1 cellular context compared by ENCODE assay signal in the genomic region with DNA sequence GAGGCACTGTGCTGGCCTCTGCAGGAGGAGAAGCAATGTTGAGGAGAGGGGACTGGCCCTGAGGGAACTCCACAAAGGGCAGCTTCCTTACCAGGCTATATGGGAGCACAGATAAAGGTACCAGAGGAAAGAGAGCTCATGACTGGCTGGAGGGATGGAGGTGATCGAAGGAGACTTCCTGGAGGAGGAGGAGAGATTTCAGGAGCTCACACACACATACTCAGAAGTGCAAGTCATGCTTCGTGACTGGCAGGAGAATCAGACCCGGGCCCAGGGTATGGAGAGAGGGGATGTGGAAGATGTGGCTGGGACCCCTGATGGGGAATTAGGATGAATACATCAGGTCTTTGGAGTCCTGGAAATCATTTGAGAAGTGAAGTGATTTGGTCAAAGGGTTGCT.
A peak's percentile ranks its signal among the peaks of the same experiment; 100 is the strongest.
TF ChIP-seq lines count a peak whose summit lies in the region.

No MANE protein-coding gene starts in this region.

TF ChIP-seq in K562, 482 proteins besides CTCF, POLR2A, EP300 and RAD21 (continued from another document):
- TF ChIP-seq, protein P1, sequence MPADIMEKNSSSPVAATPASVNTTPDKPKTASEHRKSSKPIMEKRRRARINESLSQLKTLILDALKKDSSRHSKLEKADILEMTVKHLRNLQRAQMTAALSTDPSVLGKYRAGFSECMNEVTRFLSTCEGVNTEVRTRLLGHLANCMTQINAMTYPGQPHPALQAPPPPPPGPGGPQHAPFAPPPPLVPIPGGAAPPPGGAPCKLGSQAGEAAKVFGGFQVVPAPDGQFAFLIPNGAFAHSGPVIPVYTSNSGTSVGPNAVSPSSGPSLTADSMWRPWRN (IDR thresholded peaks at IDR 0.05; ENCODE audit: low read depth), result no peak
- TF ChIP-seq POLR3A (IDR thresholded peaks at IDR 0.05; ENCODE audit: borderline replicate concordance, extremely low read depth, insufficient read depth, insufficient read length), result no peak
- peak; percentile 70; the same call in 1 of the 2 replicates for TF ChIP-seq C11orf30 (IDR thresholded peaks at IDR 0.05; ENCODE audit: low read depth)
- TF ChIP-seq NFE2 (IDR thresholded peaks at IDR 0.05; ENCODE audit: low read depth), result peak; percentile 71
- peak; percentile 85 for TF ChIP-seq MAFG (tag; conservative IDR thresholded peaks at IDR 0.05)
- TF ChIP-seq HDAC1 (IDR thresholded peaks at IDR 0.05), result peak in 1 of 2 experiments; percentile 29; a peak in 1 of 4 replicates
- peak; percentile 96 for TF ChIP-seq ZFP36 (IDR thresholded peaks at IDR 0.05; ENCODE audit: low read depth, low read length, partially characterized antibody)
- peak; percentile 4; the same call in 1 of the 2 replicates for TF ChIP-seq CBFA2T3 (IDR thresholded peaks at IDR 0.05)
- TF ChIP-seq, protein P2, sequence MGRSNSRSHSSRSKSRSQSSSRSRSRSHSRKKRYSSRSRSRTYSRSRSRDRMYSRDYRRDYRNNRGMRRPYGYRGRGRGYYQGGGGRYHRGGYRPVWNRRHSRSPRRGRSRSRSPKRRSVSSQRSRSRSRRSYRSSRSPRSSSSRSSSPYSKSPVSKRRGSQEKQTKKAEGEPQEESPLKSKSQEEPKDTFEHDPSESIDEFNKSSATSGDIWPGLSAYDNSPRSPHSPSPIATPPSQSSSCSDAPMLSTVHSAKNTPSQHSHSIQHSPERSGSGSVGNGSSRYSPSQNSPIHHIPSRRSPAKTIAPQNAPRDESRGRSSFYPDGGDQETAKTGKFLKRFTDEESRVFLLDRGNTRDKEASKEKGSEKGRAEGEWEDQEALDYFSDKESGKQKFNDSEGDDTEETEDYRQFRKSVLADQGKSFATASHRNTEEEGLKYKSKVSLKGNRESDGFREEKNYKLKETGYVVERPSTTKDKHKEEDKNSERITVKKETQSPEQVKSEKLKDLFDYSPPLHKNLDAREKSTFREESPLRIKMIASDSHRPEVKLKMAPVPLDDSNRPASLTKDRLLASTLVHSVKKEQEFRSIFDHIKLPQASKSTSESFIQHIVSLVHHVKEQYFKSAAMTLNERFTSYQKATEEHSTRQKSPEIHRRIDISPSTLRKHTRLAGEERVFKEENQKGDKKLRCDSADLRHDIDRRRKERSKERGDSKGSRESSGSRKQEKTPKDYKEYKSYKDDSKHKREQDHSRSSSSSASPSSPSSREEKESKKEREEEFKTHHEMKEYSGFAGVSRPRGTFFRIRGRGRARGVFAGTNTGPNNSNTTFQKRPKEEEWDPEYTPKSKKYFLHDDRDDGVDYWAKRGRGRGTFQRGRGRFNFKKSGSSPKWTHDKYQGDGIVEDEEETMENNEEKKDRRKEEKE (IDR thresholded peaks at IDR 0.05; ENCODE audit: borderline replicate concordance in 1 of 2, control insufficient read depth in 1 of 2, low read depth in 2 of 2, low read length in 1 of 2), result no peak
- TF ChIP-seq, protein P3, sequence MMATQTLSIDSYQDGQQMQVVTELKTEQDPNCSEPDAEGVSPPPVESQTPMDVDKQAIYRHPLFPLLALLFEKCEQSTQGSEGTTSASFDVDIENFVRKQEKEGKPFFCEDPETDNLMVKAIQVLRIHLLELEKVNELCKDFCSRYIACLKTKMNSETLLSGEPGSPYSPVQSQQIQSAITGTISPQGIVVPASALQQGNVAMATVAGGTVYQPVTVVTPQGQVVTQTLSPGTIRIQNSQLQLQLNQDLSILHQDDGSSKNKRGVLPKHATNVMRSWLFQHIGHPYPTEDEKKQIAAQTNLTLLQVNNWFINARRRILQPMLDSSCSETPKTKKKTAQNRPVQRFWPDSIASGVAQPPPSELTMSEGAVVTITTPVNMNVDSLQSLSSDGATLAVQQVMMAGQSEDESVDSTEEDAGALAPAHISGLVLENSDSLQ (IDR thresholded peaks at IDR 0.05), result peak; percentile 40; the same call in 1 of the 2 replicates
- no peak for TF ChIP-seq VEZF1 (CRISPR knock-in tag; IDR thresholded peaks at IDR 0.05)
- TF ChIP-seq ZNF316 (IDR thresholded peaks at IDR 0.05), result peak; percentile 83
- TF ChIP-seq, protein P4, sequence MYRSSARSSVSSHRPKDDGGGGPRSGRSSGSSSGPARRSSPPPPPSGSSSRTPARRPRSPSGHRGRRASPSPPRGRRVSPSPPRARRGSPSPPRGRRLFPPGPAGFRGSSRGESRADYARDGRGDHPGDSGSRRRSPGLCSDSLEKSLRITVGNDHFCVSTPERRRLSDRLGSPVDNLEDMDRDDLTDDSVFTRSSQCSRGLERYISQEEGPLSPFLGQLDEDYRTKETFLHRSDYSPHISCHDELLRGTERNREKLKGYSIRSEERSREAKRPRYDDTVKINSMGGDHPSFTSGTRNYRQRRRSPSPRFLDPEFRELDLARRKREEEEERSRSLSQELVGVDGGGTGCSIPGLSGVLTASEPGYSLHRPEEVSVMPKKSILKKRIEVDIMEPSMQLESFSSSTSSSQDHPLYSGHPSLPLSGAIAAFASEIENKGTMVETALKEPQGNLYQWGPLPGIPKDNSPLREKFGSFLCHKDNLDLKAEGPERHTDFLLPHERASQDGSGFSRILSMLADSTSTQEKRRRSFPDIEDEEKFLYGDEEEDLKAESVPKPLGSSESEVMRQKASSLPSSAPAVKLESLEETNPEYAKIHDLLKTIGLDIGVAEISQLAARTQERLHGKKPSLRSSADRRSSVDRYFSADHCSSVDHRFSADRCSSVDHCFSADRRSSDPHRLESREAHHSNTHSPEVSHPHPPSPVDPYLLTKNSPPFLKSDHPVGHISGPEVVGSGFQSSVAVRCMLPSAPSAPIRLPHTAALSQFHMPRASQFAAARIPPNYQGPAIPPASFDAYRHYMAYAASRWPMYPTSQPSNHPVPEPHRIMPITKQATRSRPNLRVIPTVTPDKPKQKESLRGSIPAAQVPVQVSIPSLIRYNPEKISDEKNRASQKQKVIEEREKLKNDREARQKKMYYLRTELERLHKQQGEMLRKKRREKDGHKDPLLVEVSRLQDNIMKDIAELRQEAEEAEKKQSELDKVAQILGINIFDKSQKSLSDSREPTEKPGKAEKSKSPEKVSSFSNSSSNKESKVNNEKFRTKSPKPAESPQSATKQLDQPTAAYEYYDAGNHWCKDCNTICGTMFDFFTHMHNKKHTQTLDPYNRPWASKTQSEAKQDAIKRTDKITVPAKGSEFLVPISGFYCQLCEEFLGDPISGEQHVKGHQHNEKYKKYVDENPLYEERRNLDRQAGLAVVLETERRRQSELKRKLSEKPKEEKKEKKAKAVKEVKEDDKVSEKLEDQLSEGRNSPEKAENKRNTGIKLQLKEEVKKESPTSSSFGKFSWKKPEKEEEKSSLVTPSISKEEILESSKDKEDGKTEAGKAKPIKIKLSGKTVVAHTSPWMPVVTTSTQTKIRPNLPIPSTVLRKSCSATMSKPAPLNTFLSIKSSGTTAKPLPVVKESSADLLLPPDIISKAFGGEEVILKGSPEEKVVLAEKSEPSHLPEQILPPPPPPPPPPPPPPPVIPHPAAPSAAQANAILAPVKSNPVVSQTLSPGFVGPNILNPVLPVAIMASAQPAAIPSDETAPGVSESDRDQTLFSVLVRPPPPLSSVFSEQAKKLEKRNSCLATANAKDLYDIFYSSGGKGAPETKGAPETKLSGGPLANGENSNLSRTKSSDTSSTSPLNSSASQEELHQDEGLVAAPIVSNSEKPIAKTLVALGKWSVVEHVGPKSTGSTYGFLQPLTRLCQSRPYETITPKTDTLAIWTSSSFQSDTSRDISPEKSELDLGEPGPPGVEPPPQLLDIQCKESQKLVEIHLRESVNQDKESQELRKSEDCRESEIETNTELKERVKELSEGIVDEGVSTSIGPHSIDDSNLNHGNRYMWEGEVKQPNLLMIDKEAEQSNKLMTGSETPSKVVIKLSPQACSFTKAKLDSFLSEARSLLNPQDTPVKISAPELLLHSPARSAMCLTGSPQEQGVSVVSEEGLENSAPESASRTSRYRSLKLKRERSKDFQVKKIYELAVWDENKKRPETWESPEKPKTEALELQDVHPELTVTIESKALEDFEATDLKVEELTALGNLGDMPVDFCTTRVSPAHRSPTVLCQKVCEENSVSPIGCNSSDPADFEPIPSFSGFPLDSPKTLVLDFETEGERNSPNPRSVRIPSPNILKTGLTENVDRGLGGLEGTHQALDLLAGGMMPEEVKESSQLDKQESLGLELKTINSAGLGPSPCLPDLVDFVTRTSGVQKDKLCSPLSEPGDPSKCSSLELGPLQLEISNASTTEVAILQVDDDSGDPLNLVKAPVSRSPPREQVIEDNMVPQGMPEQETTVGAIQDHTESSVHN (IDR thresholded peaks at IDR 0.05; ENCODE audit: borderline replicate concordance in 1 of 2, low read depth in 1 of 2), result no peak
- TF ChIP-seq KDM1A (IDR thresholded peaks at IDR 0.05), result 0 out of 4 replicates have a peak, but pooled peaks of 1 of the 2 experiments have one; percentile 25
- TF ChIP-seq ZNF24 (IDR thresholded peaks at IDR 0.05), result no peak
- TF ChIP-seq MAFF (IDR thresholded peaks at IDR 0.05; ENCODE audit: low read length), result peak; percentile 26; the same call in 1 of the 2 replicates
- no peak for TF ChIP-seq ZNF41 (CRISPR knock-in tag; conservative IDR thresholded peaks at IDR 0.05)
- TF ChIP-seq NFE2L1 (tag; IDR thresholded peaks at IDR 0.05; ENCODE audit: borderline replicate concordance, low read depth), result peak; percentile 64
- TF ChIP-seq SRF (CRISPR knock-in tag; IDR thresholded peaks at IDR 0.05), result no peak
- TF ChIP-seq NR1H2 (CRISPR knock-in tag; IDR thresholded peaks at IDR 0.05), result no peak
- no peak for TF ChIP-seq PTTG1 (tag; IDR thresholded peaks at IDR 0.05; ENCODE audit: low read depth)
